Comparison of ENCODE assay signal across 10 cellular contexts in the genomic region with DNA sequence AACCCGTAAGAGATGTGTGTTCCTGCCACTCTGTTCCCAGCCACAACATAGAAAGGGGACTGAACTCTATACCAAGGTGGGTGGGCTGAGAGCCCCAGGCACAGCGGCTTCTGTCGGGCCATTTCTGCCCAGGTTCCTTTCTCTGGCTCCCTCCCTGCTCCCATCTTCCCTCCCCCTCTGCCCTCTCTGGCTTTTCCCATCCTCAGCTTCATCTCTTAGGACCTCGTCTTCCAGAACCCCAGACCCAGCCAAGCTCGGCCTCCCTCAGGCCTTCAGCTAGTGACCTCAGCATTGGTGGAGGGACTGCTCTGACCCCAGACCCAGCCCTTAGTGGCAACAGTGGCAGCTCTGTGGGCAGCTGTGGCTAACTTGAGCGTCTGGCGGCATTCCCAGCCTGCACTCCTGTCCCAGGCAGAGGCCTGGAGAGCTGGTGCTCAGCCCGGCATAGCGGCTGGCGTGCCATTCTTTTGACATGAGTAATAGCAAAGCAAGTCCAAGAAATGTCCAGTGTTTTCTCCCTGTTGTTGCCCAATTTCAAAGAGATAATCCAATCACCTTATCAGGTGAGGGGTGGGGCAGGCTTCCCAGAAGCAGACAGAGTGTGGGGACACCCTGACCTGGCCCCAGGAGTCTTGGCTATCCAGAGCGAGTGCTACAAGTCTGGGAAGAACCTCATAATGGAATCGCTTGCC. TPM values are rescaled to one million over a fixed set of nuclear protein-coding genes. Genes with fewer than 3 reads are reported as not detected.
DNase-seq lines count a peak whose midpoint lies in the region; ATAC-seq, FAIRE-seq and TF ChIP-seq lines count a peak whose summit lies in the region.
"Had no signal": no experiment of that assay in that cellular context is flagged by ENCODE, and none has a peak within 500 bp of the region (broad histone marks: within the 10 kb centered on the region; RNA-seq: fewer than 3 reads in every experiment).

No MANE protein-coding gene starts in this region.

- BruUV-seq in HCT116 (replicated peaks; lab: Mats Ljungman, UMichigan): no TSS peak

- no peak for FAIRE-seq in bronchial epithelial cell (lab: Jason Lieb, UNC)

- H3K36me3 ChIP-seq in HCT116 (ENCODE audit: control insufficient read depth in 1 of 2, insufficient read depth in 2 of 2, low read length in 2 of 2) (no peaks in the 10 kb centered on the region), bronchial epithelial cell (ENCODE audit: control insufficient read depth, insufficient read depth, low read length) (no peaks in the 10 kb centered on the region), kidney epithelial cell (ENCODE audit: control insufficient read depth, insufficient read depth, low read length) (no peaks in the 10 kb centered on the region), GM23338 (ENCODE audit: insufficient read depth) (no peaks in the 10 kb centered on the region)

- H3K9me3 Mint-ChIP-seq in GM23338 (no peaks in the 10 kb centered on the region; the same call in 2 of the 3 replicates), glutamatergic neuron (ENCODE audit: unreplicated experiment) (peaks cover 3% of the 10 kb centered on the region)
- H3K9me3 Mint-ChIP-seq: activated naive CD8-positive, alpha-beta T cell treated with anti-CD3 and anti-CD28 coated beads, Interleukin-2, amount 10 ng/mL, durations not matched to agents 7 days and 5 days had no signal

- no peaks in the 10 kb centered on the region for H3K27me3 ChIP-seq in HCT116 (ENCODE audit: insufficient read depth, low read length)
- no peaks in the 10 kb centered on the region for H3K27me3 ChIP-seq in bronchial epithelial cell (ENCODE audit: control insufficient read depth, insufficient read depth, low read length)
- no peaks in the 10 kb centered on the region for H3K27me3 ChIP-seq in kidney epithelial cell (ENCODE audit: control insufficient read depth, insufficient read depth, low read length)
- no peaks in the 10 kb centered on the region for H3K27me3 ChIP-seq in GM23338 (ENCODE audit: insufficient read depth)

- H3K4me2 ChIP-seq in HCT116 (ENCODE audit: low read length) (peak overlapping the region; percentile 90), GM23338 (no peak overlapping the region)

- ATAC-seq in HCT116 (peak; percentile 93), GM23338 (no peak), GM21515 (IDR thresholded peaks at IDR 0.05; ENCODE audit: unreplicated experiment) (no peak), HG03097 (IDR thresholded peaks at IDR 0.05; ENCODE audit: low FRiP score, unreplicated experiment) (no peak)

- H3K4me1 Mint-ChIP-seq in GM23338 (no peaks in the 10 kb centered on the region), glutamatergic neuron (ENCODE audit: low read depth, unreplicated experiment) (no peaks in the 10 kb centered on the region)

- H3K36me3 Mint-ChIP-seq in GM23338 (ENCODE audit: low read depth) (no peaks in the 10 kb centered on the region), glutamatergic neuron (ENCODE audit: unreplicated experiment) (no peaks in the 10 kb centered on the region)
- H3K36me3 Mint-ChIP-seq: activated naive CD8-positive, alpha-beta T cell treated with anti-CD3 and anti-CD28 coated beads, Interleukin-2, amount 10 ng/mL, durations not matched to agents 7 days and 5 days had no signal

- peak overlapping the region; percentile 38 for H3K9ac ChIP-seq in HCT116 (ENCODE audit: low read length)

- DNase-seq in HCT116 (ENCODE audit: low read depth, low spot score): peak; percentile 83
- peak; percentile 86 for DNase-seq in bronchial epithelial cell (ENCODE audit: low read depth)
- DNase-seq in kidney epithelial cell (ENCODE audit: low read depth): peak; percentile 82
- DNase-seq in substantia nigra (lab: John Stamatoyannopoulos, UW): peak in 37 of 49 donors; percentile 31 to 81 (median 63)
- no peak for DNase-seq in GM23338 (ENCODE audit: low spot score)
- no peak for DNase-seq in glutamatergic neuron
- DNase-seq: activated naive CD8-positive, alpha-beta T cell treated with anti-CD3 and anti-CD28 coated beads, Interleukin-2, amount 10 ng/mL, durations not matched to agents 7 days and 5 days had no signal

- H2AFZ ChIP-seq in HCT116 (ENCODE audit: low read depth, low read length, poor library complexity, severe bottlenecking) (peak overlapping the region; percentile 40), GM23338 (no peak overlapping the region)

- no peak for TF ChIP-seq POLR2A in HCT116 (IDR thresholded peaks at IDR 0.05; ENCODE audit: borderline replicate concordance, extremely low read depth, insufficient read depth, insufficient read length)

- H3K27ac ChIP-seq in HCT116 (ENCODE audit: low read depth, low read length): peak overlapping the region; percentile 35
- peak overlapping the region; percentile 76 for H3K27ac ChIP-seq in substantia nigra (ENCODE audit: low read depth, low read length, poor library complexity, severe bottlenecking)
- H3K27ac ChIP-seq in GM23338 (ENCODE audit: low read depth): no peak overlapping the region

- H3K27me3 Mint-ChIP-seq in GM23338 (ENCODE audit: insufficient read depth, low read depth, poor library complexity): peaks cover 4% of the 10 kb centered on the region
- H3K27me3 Mint-ChIP-seq in glutamatergic neuron (ENCODE audit: unreplicated experiment): peaks cover 1% of the 10 kb centered on the region
- H3K27me3 Mint-ChIP-seq: activated naive CD8-positive, alpha-beta T cell treated with anti-CD3 and anti-CD28 coated beads, Interleukin-2, amount 10 ng/mL, durations not matched to agents 7 days and 5 days had no signal

- no peak for TF ChIP-seq RAD21 in HCT116 (IDR thresholded peaks at IDR 0.05; ENCODE audit: low read depth)

- peaks cover 26 to 76% of the 10 kb centered on the region in 2 experiments for H3K4me1 ChIP-seq in HCT116 (ENCODE audit: control insufficient read depth in 1 of 2, insufficient read depth in 2 of 2, low read length in 2 of 2)
- no peaks in the 10 kb centered on the region for H3K4me1 ChIP-seq in GM23338 (ENCODE audit: insufficient read depth)

- H3K79me2 ChIP-seq in HCT116 (ENCODE audit: insufficient read depth, low read length) (no peaks in the 10 kb centered on the region), GM23338 (replicated peaks; ENCODE audit: insufficient read depth) (no peaks in the 10 kb centered on the region)

- peak overlapping the region; percentile 6 to 42; a peak in 3 of 4 replicates for H3K4me3 ChIP-seq in HCT116 (replicated peaks in 1 of 2; ENCODE audit: low read depth in 1 of 2, low read length in 2 of 2)
- H3K4me3 ChIP-seq in bronchial epithelial cell (ENCODE audit: low read depth, low read length): no peak overlapping the region
- H3K4me3 ChIP-seq in kidney epithelial cell (ENCODE audit: low read depth, low read length): no peak overlapping the region
- no peak overlapping the region for H3K4me3 ChIP-seq in GM23338

- H3K4me3 Mint-ChIP-seq in GM23338 (no peak overlapping the region), glutamatergic neuron (ENCODE audit: unreplicated experiment) (no peak overlapping the region)
- H3K4me3 Mint-ChIP-seq: activated naive CD8-positive, alpha-beta T cell treated with anti-CD3 and anti-CD28 coated beads, Interleukin-2, amount 10 ng/mL, durations not matched to agents 7 days and 5 days had no signal

- H3K27ac Mint-ChIP-seq in GM23338 (no peak overlapping the region), glutamatergic neuron (ENCODE audit: unreplicated experiment) (no peak overlapping the region)
- H3K27ac Mint-ChIP-seq: activated naive CD8-positive, alpha-beta T cell treated with anti-CD3 and anti-CD28 coated beads, Interleukin-2, amount 10 ng/mL, durations not matched to agents 7 days and 5 days had no signal

- H3F3A ChIP-seq in GM23338 (replicated peaks; ENCODE audit: low read depth): no peaks in the 10 kb centered on the region

- RAD21 ChIA-PET in HCT116 (lab: Charles Lee; ENCODE audit: low non-redundant PET in 1 of 2, low total read pairs in 2 of 2, uncharacterized antibody in 2 of 2, unreplicated experiment in 2 of 2): no interaction called here

- no peak for TF ChIP-seq CTCF in HCT116 (IDR thresholded peaks at IDR 0.05 in 2 of 3, conservative IDR thresholded peaks at IDR 0.05 in 1 of 3; ENCODE audit: borderline replicate concordance in 1 of 3, insufficient read depth in 1 of 3, low read depth in 2 of 3, low read length in 2 of 3)
- TF ChIP-seq CTCF in bronchial epithelial cell (IDR thresholded peaks at IDR 0.05; ENCODE audit: insufficient read depth, low read length, severe bottlenecking): no peak
- no peak for TF ChIP-seq CTCF in kidney epithelial cell (IDR thresholded peaks at IDR 0.05; ENCODE audit: insufficient read depth, low read length, poor library complexity, severe bottlenecking)
- no peak for TF ChIP-seq CTCF in GM23338 (conservative IDR thresholded peaks at IDR 0.05; ENCODE audit: low read depth in 2 of 2)
- TF ChIP-seq CTCF in glutamatergic neuron (IDR thresholded peaks at IDR 0.05; ENCODE audit: partially characterized antibody, unreplicated experiment): no peak

- H3K9me3 ChIP-seq in HCT116 (ENCODE audit: control insufficient read depth in 1 of 2, insufficient read depth in 1 of 2, low read depth in 1 of 2, low read length in 2 of 2): no peaks in the 10 kb centered on the region

- no peaks in the 10 kb centered on the region for H4K20me1 ChIP-seq in HCT116 (ENCODE audit: insufficient read depth)
- H4K20me1 ChIP-seq in GM23338 (replicated peaks; ENCODE audit: insufficient read depth): no peaks in the 10 kb centered on the region

- POLR2A ChIA-PET in HCT116 (lab: Charles Lee): interaction anchor here (0.6 to 1.1 kb wide), 2 partner anchors 9 to 15 kb away, joined by 3 read pairs; no protein-coding TSS in a partner anchor

- intact Hi-C loops in HCT116 (cut with micrococcal nuclease): no loop called here

- CTCF ChIA-PET in HCT116 (lab: Charles Lee): interaction anchor here (0.7 to 1.6 kb wide), 2 partner anchors 89 to 439 kb away, joined by 4 to 6 read pairs; no protein-coding TSS in a partner anchor

- H3K9me2 ChIP-seq in HCT116 (ENCODE audit: insufficient read depth) (no peaks in the 10 kb centered on the region; the same call in 1 of the 2 replicates), GM23338 (ENCODE audit: insufficient read depth) (no peaks in the 10 kb centered on the region)

TF ChIP-seq in HCT116, 20 proteins besides CTCF, POLR2A, EP300 and RAD21 (continues in another document):
- TF ChIP-seq EGR1 (IDR thresholded peaks at IDR 0.05; ENCODE audit: low read depth): no peak

TF ChIP-seq in GM23338, 12 proteins besides CTCF, POLR2A, EP300 and RAD21 (continues in another document):
- no peak for TF ChIP-seq STAT1 (IDR thresholded peaks at IDR 0.05; ENCODE audit: unreplicated experiment)

RNA-seq across cellular contexts. Expression of gene PTPRE, which starts 15.9 kb away (rescaled TPM):
- total RNA-seq in HCT116 (2021; ENCODE audit: unreplicated experiment) (12.3 TPM), bronchial epithelial cell (5.9 and 7.9 TPM in 2 replicates), kidney epithelial cell (10.3 and 12.7 TPM in 2 replicates), glutamatergic neuron (ENCODE audit: unreplicated experiment) (2.6 TPM)
- polyA plus RNA-seq in HCT116 (2012): 8.7 and 10.1 TPM in 2 replicates
- total RNA-seq in GM23338 (2014; rRNA removed; shearing (Covaris generic)): 0.42 and 0.54 TPM in 2 replicates
- polyA plus RNA-seq in GM23338 (2016; fragmentation: Nextera tagmentation; extraction: Ambion mirVana): 0.34 and 3.0 TPM in 2 replicates

RNA-seq across cellular contexts. Expression of gene CLRN3, which starts 30.1 kb away (rescaled TPM):
- total RNA-seq in HCT116 (2021; ENCODE audit: unreplicated experiment): 0.39 TPM
- polyA plus RNA-seq in HCT116 (2012): not detected in 2 replicates
- total RNA-seq in bronchial epithelial cell: not detected in 2 replicates
- not detected in 2 replicates for total RNA-seq in kidney epithelial cell
- total RNA-seq in GM23338 (2014; rRNA removed; shearing (Covaris generic)): not detected in 2 replicates
- not detected in 2 replicates for polyA plus RNA-seq in GM23338 (2016; fragmentation: Nextera tagmentation; extraction: Ambion mirVana)
- total RNA-seq in glutamatergic neuron (ENCODE audit: unreplicated experiment): not detected
- total RNA-seq: activated naive CD8-positive, alpha-beta T cell treated with anti-CD3 and anti-CD28 coated beads, Interleukin-2, amount 10 ng/mL, durations not matched to agents 7 days and 5 days; lower leg skin had no signal

Comparison
In these comparisons a context has a peak if more than half of its experiments do, and no peak if none do; other contexts are left out.
1. DNase-seq: peak in HCT116 (single experiment), bronchial epithelial cell (single experiment), kidney epithelial cell (single experiment) and substantia nigra (37 of 49); none in GM23338 (single experiment) and glutamatergic neuron (single experiment).
2. H3K4me3 ChIP-seq: peak in HCT116 (2 of 2); none in bronchial epithelial cell (single experiment), kidney epithelial cell (single experiment) and GM23338 (single experiment).